ENCODE assay signal across 18 cellular contexts in genomic region chr12:111816065-111816615, GRCh38.
"Had no signal": no experiment of that assay in that cellular context is flagged by ENCODE, and none has a peak within 500 bp of the region (broad histone marks: within the 10 kb centered on the region; RNA-seq: fewer than 3 reads in every experiment).

No MANE protein-coding gene starts in this region.

- ATAC-seq: heart left ventricle; natural killer cell; stimulated activated effector memory CD8-positive, alpha-beta T cell treated with anti-CD3 and anti-CD28 coated beads, Interleukin-12 subunit alpha, Interleukin-12 subunit beta, amount 100 ng/mL, for 72 hours had no signal

- H3K9me3 ChIP-seq: colonic mucosa, heart left ventricle, ovary, right atrium auricular region, tibial artery, upper lobe of right lung, vagina had no signal

- H3K4me3 ChIP-seq: colonic mucosa, dorsolateral prefrontal cortex, heart left ventricle, ovary, right atrium auricular region, smooth muscle cell, tibial artery, upper lobe of right lung, vagina had no signal

- H3K4me1 ChIP-seq: right atrium auricular region, tibial artery, upper lobe of right lung, vagina had no signal

- H3K36me3 ChIP-seq: colonic mucosa, ovary had no signal

- H3K27ac ChIP-seq: colonic mucosa, dorsolateral prefrontal cortex, heart left ventricle, ovary, right atrium auricular region, tibial artery, upper lobe of right lung, vagina had no signal

- H3K4me2 ChIP-seq: smooth muscle cell had no signal

- H3K27me3 ChIP-seq: colonic mucosa, dorsolateral prefrontal cortex, heart left ventricle, ovary, right atrium auricular region, tibial artery, upper lobe of right lung, vagina had no signal

- DNase-seq: colonic mucosa; dorsolateral prefrontal cortex; effector CD8-positive, alpha-beta T cell; heart left ventricle; hypothalamus; kidney glomerular epithelial cell; natural killer cell; stimulated activated CD4-positive, alpha-beta T cell treated with anti-CD3 and anti-CD28 coated beads, Interleukin-4, amount 100 ng/mL, for 1 hour; stimulated activated CD8-positive, alpha-beta memory T cell treated with anti-CD3 and anti-CD28 coated beads, Interleukin-4, amount 100 ng/mL, for 48 hours; tibial artery; upper lobe of right lung had no signal

- FAIRE-seq: frontal cortex, islet of Langerhans had no signal
